26 cellular contexts compared by ENCODE assay signal in genomic region chr10:62127975-62128374, GRCh38.
DNase-seq lines count a peak whose midpoint lies in the region; ATAC-seq, FAIRE-seq and TF ChIP-seq lines count a peak whose summit lies in the region.
"Had no signal": no experiment of that assay in that cellular context is flagged by ENCODE, and none has a peak within 500 bp of the region (broad histone marks: within the 10 kb centered on the region; RNA-seq: fewer than 3 reads in every experiment).

No MANE protein-coding gene starts in this region.

- H3K9me3 Mint-ChIP-seq in stimulated activated naive CD8-positive, alpha-beta T cell treated with anti-CD3 and anti-CD28 coated beads, Interleukin-15, amount 100 ng/mL, for 72 hours, result peaks cover 24 to 40% of the 10 kb centered on the region in 2 donors
- H3K9me3 Mint-ChIP-seq in activated CD4-positive, alpha-beta memory T cell treated with anti-CD3 and anti-CD28 coated beads for 36 hours, result peaks cover 20% of the 10 kb centered on the region

- no peaks in the 10 kb centered on the region for H4K20me1 ChIP-seq in Loucy (ENCODE audit: insufficient read depth, low read length, poor library complexity, severe bottlenecking)
- no peaks in the 10 kb centered on the region for H4K20me1 ChIP-seq in endothelial cell of umbilical vein (replicated peaks; ENCODE audit: control insufficient read depth, extremely low read depth, insufficient read depth, low read length)
- H4K20me1 ChIP-seq: BLaER1 treated with 17β-estradiol and CSF1 and Interleukin-3, amounts not matched to agents 10 nM and 100 nM had no signal

- no peaks in the 10 kb centered on the region for H3K27me3 ChIP-seq in Loucy (ENCODE audit: insufficient read depth, low read length, poor library complexity, severe bottlenecking)
- H3K27me3 ChIP-seq in endothelial cell of umbilical vein (ENCODE audit: control insufficient read depth in 2 of 2, insufficient read depth in 2 of 2, low read length in 2 of 2), result no peaks in the 10 kb centered on the region
- no peaks in the 10 kb centered on the region for H3K27me3 ChIP-seq in heart left ventricle
- H3K27me3 ChIP-seq: BLaER1 treated with 17β-estradiol and CSF1 and Interleukin-3, amounts not matched to agents 10 nM and 100 nM; SJSA1 had no signal

- dilution Hi-C loops in endothelial cell of umbilical vein (cut with MboI; ENCODE audit: extremely low pct_ligation_motif_present, low sequenced_read_pairs), result no loop called here

- H3F3A ChIP-seq in Loucy (ENCODE audit: low read depth), result no peaks in the 10 kb centered on the region

- H3K4me3 Mint-ChIP-seq in stimulated activated naive CD8-positive, alpha-beta T cell treated with anti-CD3 and anti-CD28 coated beads, Interleukin-15, amount 100 ng/mL, for 72 hours, result no peak overlapping the region
- no peak overlapping the region for H3K4me3 Mint-ChIP-seq in activated CD4-positive, alpha-beta memory T cell treated with anti-CD3 and anti-CD28 coated beads for 36 hours
- H3K4me3 Mint-ChIP-seq: CD4-positive, alpha-beta T cell; GM23338; H9 had no signal

- no peaks in the 10 kb centered on the region for H3K27me3 Mint-ChIP-seq in stimulated activated naive CD8-positive, alpha-beta T cell treated with anti-CD3 and anti-CD28 coated beads, Interleukin-15, amount 100 ng/mL, for 72 hours
- H3K27me3 Mint-ChIP-seq in activated CD4-positive, alpha-beta memory T cell treated with anti-CD3 and anti-CD28 coated beads for 36 hours, result no peaks in the 10 kb centered on the region
- H3K27me3 Mint-ChIP-seq: CD4-positive, alpha-beta T cell had no signal

- H3K79me2 ChIP-seq in Loucy (ENCODE audit: insufficient read depth, low read length) (no peaks in the 10 kb centered on the region), endothelial cell of umbilical vein (ENCODE audit: control insufficient read depth, insufficient read depth, low read length) (no peaks in the 10 kb centered on the region)

- no peak overlapping the region for H3K4me3 ChIP-seq in Loucy (ENCODE audit: low read length, poor library complexity, severe bottlenecking)
- no peak overlapping the region for H3K4me3 ChIP-seq in endothelial cell of umbilical vein (replicated peaks in 1 of 3; ENCODE audit: insufficient read depth in 1 of 3, low read depth in 1 of 3, low read length in 3 of 3)
- H3K4me3 ChIP-seq in heart left ventricle, result no peak overlapping the region
- H3K4me3 ChIP-seq: A549; BLaER1 treated with 17β-estradiol and CSF1 and Interleukin-3, amounts not matched to agents 10 nM and 100 nM; GM23338; SJSA1 had no signal

- CTCF ChIA-PET in endothelial cell of umbilical vein (lab: Charles Lee), result interaction anchor here (0.8 kb wide), 1 partner anchor 89 kb away, joined by 3 read pairs; no protein-coding TSS in a partner anchor
- CTCF ChIA-PET in activated CD4-positive, alpha-beta memory T cell treated with anti-CD3 and anti-CD28 coated beads for 36 hours (lab: Charles Lee), result interaction anchor here (0.7 to 0.9 kb wide), 2 partner anchors 17 to 40 kb away, joined by 3 to 5 read pairs; no protein-coding TSS in a partner anchor

- POLR2A ChIA-PET in endothelial cell of umbilical vein (lab: Charles Lee), result no interaction called here
- POLR2A ChIA-PET in activated CD4-positive, alpha-beta memory T cell treated with anti-CD3 and anti-CD28 coated beads for 36 hours (lab: Charles Lee), result interaction anchor here (0.5 kb wide), 1 partner anchor 410 kb away, joined by 3 read pairs; no protein-coding TSS in a partner anchor

- H3K9me3 ChIP-seq in Loucy (ENCODE audit: insufficient read depth, low read depth, low read length) (peaks cover 15% of the 10 kb centered on the region), endothelial cell of umbilical vein (replicated peaks; ENCODE audit: control insufficient read depth, insufficient read depth, low read length) (no peaks in the 10 kb centered on the region), heart left ventricle (peaks cover 0 to 22% (median 4%) of the 10 kb centered on the region in 12 donors)
- H3K9me3 ChIP-seq: SJSA1 had no signal

- no peaks in the 10 kb centered on the region for H3K9me2 ChIP-seq in Loucy (replicated peaks; ENCODE audit: low read depth, low read length)

- peaks cover 14% of the 10 kb centered on the region for H3K36me3 Mint-ChIP-seq in activated CD4-positive, alpha-beta memory T cell treated with anti-CD3 and anti-CD28 coated beads for 36 hours

- H3K4me1 ChIP-seq in Loucy (ENCODE audit: insufficient read depth, low read length, poor library complexity, severe bottlenecking) (peaks cover 16% of the 10 kb centered on the region), endothelial cell of umbilical vein (ENCODE audit: control insufficient read depth, extremely low read depth, insufficient read depth, low read length) (peaks cover 29% of the 10 kb centered on the region), heart left ventricle (peaks cover 0 to 20% (median 8%) of the 10 kb centered on the region in 12 donors)
- H3K4me1 ChIP-seq: A549; BLaER1 treated with 17β-estradiol and CSF1 and Interleukin-3, amounts not matched to agents 10 nM and 100 nM had no signal

- H3K27ac ChIP-seq in endothelial cell of umbilical vein (ENCODE audit: insufficient read depth, low read depth, low read length) (no peak overlapping the region), heart left ventricle (no peak overlapping the region)
- H3K27ac ChIP-seq: A549; BLaER1 treated with 17β-estradiol and CSF1 and Interleukin-3, amounts not matched to agents 10 nM and 100 nM; SJSA1 had no signal

- H3K4me1 Mint-ChIP-seq in stimulated activated naive CD8-positive, alpha-beta T cell treated with anti-CD3 and anti-CD28 coated beads, Interleukin-15, amount 100 ng/mL, for 72 hours, result peaks cover 7% of the 10 kb centered on the region
- peaks cover 2% of the 10 kb centered on the region for H3K4me1 Mint-ChIP-seq in activated CD4-positive, alpha-beta memory T cell treated with anti-CD3 and anti-CD28 coated beads for 36 hours (ENCODE audit: low read depth)
- H3K4me1 Mint-ChIP-seq: GM23338, H9 had no signal

- no peak for ATAC-seq in stimulated activated naive CD8-positive, alpha-beta T cell treated with anti-CD3 and anti-CD28 coated beads, Interleukin-15, amount 100 ng/mL, for 72 hours
- ATAC-seq in stimulated activated naive CD8-positive, alpha-beta T cell treated with anti-CD3 and anti-CD28 coated beads, Interleukin-15, Interleukin-2, amounts not matched to agents 100 U/mL and 50 U/mL, for 24 hours, result no peak
- no peak for ATAC-seq in GM19324 (IDR thresholded peaks at IDR 0.05; ENCODE audit: low FRiP score, unreplicated experiment)
- ATAC-seq in heart left ventricle, result no peak
- ATAC-seq: A549, GM23338 had no signal

- no peak for DNase-seq in stimulated activated naive CD8-positive, alpha-beta T cell treated with anti-CD3 and anti-CD28 coated beads, Interleukin-15, amount 100 ng/mL, for 72 hours
- no peak for DNase-seq in stimulated activated naive CD8-positive, alpha-beta T cell treated with anti-CD3 and anti-CD28 coated beads, Interleukin-15, Interleukin-2, amounts not matched to agents 100 U/mL and 50 U/mL, for 24 hours
- peak; percentile 50 for DNase-seq in endothelial cell of umbilical vein (ENCODE audit: low read depth, low spot score)
- no peak for DNase-seq in activated CD4-positive, alpha-beta memory T cell treated with anti-CD3 and anti-CD28 coated beads for 36 hours
- DNase-seq in heart left ventricle, result no peak
- DNase-seq: AML-193; CD4-positive, alpha-beta T cell; H9; Kasumi-1; MV-4-11; NCI-H1105; NCI-H1436 treated with DMSO at 0.1 percent for 48 hours; NCI-H187 treated with DMSO at 0.1 percent for 48 hours; NCI-H446 treated with DMSO at 0.1 percent for 48 hours; NCI-H526; NCI-H82; NK-92 treated with Interleukin-12 subunit alpha and Interleukin-12 subunit beta, amount 100 ng/mL, for 24 hours; Right ventricle myocardium superior; RPMI8226 had no signal

- peak overlapping the region; percentile 37; the same call in 1 of the 2 replicates for H2AFZ ChIP-seq in Loucy (ENCODE audit: low read length)
- no peak overlapping the region for H2AFZ ChIP-seq in endothelial cell of umbilical vein (ENCODE audit: low read depth, low read length)
- H2AFZ ChIP-seq: GM23338 had no signal

- H3K9ac ChIP-seq in Loucy (ENCODE audit: low read depth, low read length, poor library complexity, severe bottlenecking), result no peak overlapping the region
- no peak overlapping the region for H3K9ac ChIP-seq in endothelial cell of umbilical vein (replicated peaks; ENCODE audit: extremely low read depth, insufficient read depth, low read length)
- H3K9ac ChIP-seq: BLaER1 treated with 17β-estradiol and CSF1 and Interleukin-3, amounts not matched to agents 10 nM and 100 nM had no signal

- FAIRE-seq in endothelial cell of umbilical vein (lab: Jason Lieb, UNC), result no peak
- FAIRE-seq: A549, G401.6 had no signal

- BruUV-seq in endothelial cell of umbilical vein (replicated peaks; lab: Mats Ljungman, UMichigan), result no TSS peak

- TF ChIP-seq CTCF in Loucy (conservative IDR thresholded peaks at IDR 0.05; ENCODE audit: low read length) (no peak), endothelial cell of umbilical vein (IDR thresholded peaks at IDR 0.05; ENCODE audit: extremely low read depth in 1 of 2, insufficient read depth in 1 of 2, low read depth in 1 of 2, low read length in 2 of 2) (no peak), heart left ventricle (IDR thresholded peaks at IDR 0.05) (no peak)

- H3K36me3 ChIP-seq in Loucy (ENCODE audit: insufficient read depth, low read length) (no peaks in the 10 kb centered on the region), endothelial cell of umbilical vein (ENCODE audit: control insufficient read depth in 2 of 2, extremely low read depth in 1 of 2, insufficient read depth in 2 of 2, low read length in 2 of 2) (no peaks in the 10 kb centered on the region), heart left ventricle (no peaks in the 10 kb centered on the region)
- H3K36me3 ChIP-seq: BLaER1 treated with 17β-estradiol and CSF1 and Interleukin-3, amounts not matched to agents 10 nM and 100 nM; SJSA1 had no signal

- H3K4me2 ChIP-seq in Loucy (ENCODE audit: low read depth, low read length, poor library complexity, severe bottlenecking) (no peak overlapping the region), endothelial cell of umbilical vein (ENCODE audit: insufficient read depth, low read length) (no peak overlapping the region)
- H3K4me2 ChIP-seq: A549; BLaER1 treated with 17β-estradiol and CSF1 and Interleukin-3, amounts not matched to agents 10 nM and 100 nM; GM23338 had no signal

- 77 to 83% (median 80%) methylated on average over 2 of the region's 2 CpGs for WGBS in heart left ventricle, 4 donors

- H3K27ac Mint-ChIP-seq in stimulated activated naive CD8-positive, alpha-beta T cell treated with anti-CD3 and anti-CD28 coated beads, Interleukin-15, amount 100 ng/mL, for 72 hours, result peak overlapping the region; percentile 17 to 23
- no peak overlapping the region for H3K27ac Mint-ChIP-seq in activated CD4-positive, alpha-beta memory T cell treated with anti-CD3 and anti-CD28 coated beads for 36 hours
- H3K27ac Mint-ChIP-seq: CD4-positive, alpha-beta T cell; GM23338; H9 had no signal

- intact Hi-C loops in endothelial cell of umbilical vein (cut with micrococcal nuclease), result no loop called here
- intact Hi-C loops in activated CD4-positive, alpha-beta memory T cell treated with anti-CD3 and anti-CD28 coated beads for 36 hours (cut with micrococcal nuclease), result no loop called here
- intact Hi-C loops in heart left ventricle (cut with DNase I), result no loop called here

- TF ChIP-seq POLR2A in endothelial cell of umbilical vein (IDR thresholded peaks at IDR 0.05; ENCODE audit: low read depth, low read length) (no peak), heart left ventricle (IDR thresholded peaks at IDR 0.05) (no peak)

- H3K9me1 ChIP-seq in endothelial cell of umbilical vein (replicated peaks; ENCODE audit: control insufficient read depth, extremely low read depth, insufficient read depth, low read length), result no peaks in the 10 kb centered on the region
